Comparison of ENCODE assay signal across 1 cellular context in genomic region chr5:62565740-62566139, GRCh38. TPM values are rescaled to one million over a fixed set of nuclear protein-coding genes. Genes with fewer than 3 reads are reported as not detected.
"Had no signal": no experiment of that assay in that cellular context is flagged by ENCODE, and none has a peak within 500 bp of the region (broad histone marks: within the 10 kb centered on the region; RNA-seq: fewer than 3 reads in every experiment).

No MANE protein-coding gene starts in this region.

RNA-seq across cellular contexts. Expression of gene LRRC70, which starts 12.9 kb away (rescaled TPM):
- total RNA-seq: epithelial cell of proximal tubule had no signal
